Comparison of ENCODE assay signal across 31 cellular contexts in the genomic region with DNA sequence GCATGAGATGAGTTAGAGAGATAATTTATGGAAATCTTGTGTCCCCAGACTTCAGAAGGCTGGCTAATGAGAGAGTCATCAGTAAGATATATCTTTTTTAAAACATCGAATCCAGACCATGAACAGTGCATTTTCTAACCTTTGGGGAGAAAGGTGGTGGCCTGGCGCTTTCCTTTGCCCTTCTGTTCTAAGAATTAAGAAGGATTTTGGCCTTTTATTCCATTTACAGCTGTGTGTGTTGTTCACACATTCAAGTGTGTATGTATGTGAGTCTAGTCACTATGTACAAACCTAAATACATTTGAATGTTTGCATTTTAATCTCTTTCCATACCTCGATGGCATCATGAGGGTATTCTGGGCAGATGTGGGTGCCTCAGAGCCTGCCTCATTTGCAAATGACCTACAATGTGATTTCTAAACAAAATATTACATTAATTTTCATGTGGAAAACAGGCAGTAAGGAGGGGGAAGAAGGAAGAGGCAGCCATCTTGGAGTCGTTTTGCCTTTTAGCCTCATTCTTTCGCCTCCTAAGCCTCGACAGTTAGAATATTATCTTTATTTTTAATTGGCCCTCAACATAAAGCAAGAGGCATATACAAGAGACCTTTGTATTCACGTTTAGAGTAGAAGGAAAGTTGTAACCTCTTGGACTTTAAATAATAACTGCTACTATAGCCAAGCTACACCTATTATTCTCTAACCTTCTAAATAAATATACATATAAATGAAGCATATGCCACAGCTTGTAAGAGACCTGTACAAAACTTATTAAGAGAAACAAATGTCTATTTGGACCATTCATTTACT.
A peak's percentile ranks its signal among the peaks of the same experiment; 100 is the strongest.
DNase-seq lines count a peak whose midpoint lies in the region; ATAC-seq and FAIRE-seq lines count a peak whose summit lies in the region.
"Had no signal": no experiment of that assay in that cellular context is flagged by ENCODE, and none has a peak within 500 bp of the region (broad histone marks: within the 10 kb centered on the region; RNA-seq: fewer than 3 reads in every experiment).

No MANE protein-coding gene starts in this region.

- no peaks in the 10 kb centered on the region for H3K27me3 ChIP-seq in GM23248 (replicated peaks; ENCODE audit: insufficient read depth)
- no peaks in the 10 kb centered on the region for H3K27me3 ChIP-seq in neuron (ENCODE audit: insufficient read depth, low read length)
- H3K27me3 ChIP-seq: right lobe of liver, tibial artery had no signal

- WGBS in GM23248 (ENCODE audit: low coverage in 1 of 2, low lambda C conversion rate in 2 of 2, missing lambda C conversion rate in 2 of 2), 2 experiments, result 34 to 41% methylated on average over 7 of the region's 7 CpGs

- no peaks in the 10 kb centered on the region for H3F3A ChIP-seq in GM23248 (ENCODE audit: insufficient read depth)

- H3K9me3 ChIP-seq in GM23248 (ENCODE audit: low read depth) (no peaks in the 10 kb centered on the region), neuron (ENCODE audit: low read length) (no peaks in the 10 kb centered on the region)
- H3K9me3 ChIP-seq: right lobe of liver, tibial artery had no signal

- H3K4me2 ChIP-seq in GM23248 (ENCODE audit: unreplicated experiment), result no peak overlapping the region

- H3K9ac ChIP-seq in GM23248, result no peak overlapping the region
- H3K9ac ChIP-seq: parathyroid adenoma had no signal

- no peaks in the 10 kb centered on the region for H3K79me2 ChIP-seq in GM23248 (ENCODE audit: insufficient read depth)
- H3K79me2 ChIP-seq: parathyroid adenoma had no signal

- DNase-seq in GM23248 (no peak), hippocampal formation (lab: John Stamatoyannopoulos, UW) (peak; percentile 19 to 69), urothelium cell line (ENCODE audit: low spot score) (no peak), DMS53 treated with DMSO at 0.1 percent for 48 hours (lab: John Stamatoyannopoulos, UW; ENCODE audit: unreplicated experiment) (no peak), SW 1271 (lab: John Stamatoyannopoulos, UW) (no peak)
- DNase-seq: activated B cell treated with CpG ODN at 0.5 μM for 24 hours; activated CD4-positive, alpha-beta T cell treated with anti-CD3 and anti-CD28 coated beads, Interleukin-2, amount 50 U/mL, for 4 hours; aorta; CD8-positive, alpha-beta memory T cell; DMS53; GF-D8; naive B cell; NCI-H1092 treated with DMSO at 0.1 percent for 48 hours; NCI-H2029 treated with DMSO at 0.1 percent for 48 hours; NCI-H82; right lobe of liver; stimulated activated CD4-positive, alpha-beta T cell treated with anti-CD3 and anti-CD28 coated beads, Interleukin-12 subunit alpha, Interleukin-12 subunit beta, amount 100 ng/mL, for 4 hours; stimulated activated CD4-positive, alpha-beta T cell treated with anti-CD3 and anti-CD28 coated beads, Interleukin-4, amount 100 ng/mL, for 24 hours; stimulated activated naive CD4-positive, alpha-beta T cell treated with Interleukin-2 at 50 U/mL for 16 hours; T1000; tibial artery had no signal

- no peaks in the 10 kb centered on the region for H4K20me1 ChIP-seq in GM23248 (ENCODE audit: insufficient read depth)

- H3K4me3 ChIP-seq in GM23248, result no peak overlapping the region
- peak overlapping the region; percentile 39 for H3K4me3 ChIP-seq in neuron (ENCODE audit: low read length)
- H3K4me3 ChIP-seq: right lobe of liver, tibial artery had no signal

- H3K9me2 ChIP-seq in GM23248 (ENCODE audit: insufficient read depth), result no peaks in the 10 kb centered on the region

- H2AFZ ChIP-seq in GM23248, result peak overlapping the region; percentile 23; the same call in 1 of the 2 replicates
- H2AFZ ChIP-seq in neuron (ENCODE audit: low read depth, low read length), result peak overlapping the region; percentile 20
- H2AFZ ChIP-seq: parathyroid adenoma had no signal

- in situ Hi-C loops in GM23248 (cut with MboI), result no loop called here

- no peak for FAIRE-seq in urothelium cell line (lab: Jason Lieb, UNC)
- FAIRE-seq: A204.1, GM18507 had no signal

- H3K36me3 ChIP-seq in GM23248 (ENCODE audit: low read depth) (no peaks in the 10 kb centered on the region), neuron (ENCODE audit: insufficient read depth, low read length) (no peaks in the 10 kb centered on the region)
- H3K36me3 ChIP-seq: right lobe of liver, tibial artery had no signal

- ATAC-seq in HG02798 (IDR thresholded peaks at IDR 0.05; ENCODE audit: poor library complexity, unreplicated experiment), result no peak
- ATAC-seq: activated naive CD4-positive, alpha-beta T cell treated with anti-CD3 and anti-CD28 coated beads, Interleukin-2, amount 50 U/mL, for 72 hours; activated T-helper 17 cell treated with anti-CD3 and anti-CD28 coated beads, Interleukin-2, amount 50 U/mL, for 72 hours; left lobe of liver; right lobe of liver had no signal

- H3K4me1 ChIP-seq in GM23248 (ENCODE audit: insufficient read depth) (no peaks in the 10 kb centered on the region), neuron (ENCODE audit: insufficient read depth, low read length) (peaks cover 84% of the 10 kb centered on the region)
- H3K4me1 ChIP-seq: parathyroid adenoma, right lobe of liver, tibial artery had no signal

- H3K27ac ChIP-seq in GM23248 (no peak overlapping the region), angular gyrus (ENCODE audit: low read depth, low read length) (peak overlapping the region; percentile 95)
- H3K27ac ChIP-seq: epithelial cell of prostate, parathyroid adenoma, right lobe of liver, tibial artery had no signal

Comparison
In these comparisons a context has a peak if more than half of its experiments do, and no peak if none do; other contexts are left out.
1. DNase-seq: peak in hippocampal formation (2 of 2); none in GM23248 (single experiment), urothelium cell line (single experiment), DMS53 treated with DMSO at 0.1 percent for 48 hours (single experiment) and SW 1271 (0 of 2).